Comparison of ENCODE assay signal across 8 cellular contexts in the genomic region with DNA sequence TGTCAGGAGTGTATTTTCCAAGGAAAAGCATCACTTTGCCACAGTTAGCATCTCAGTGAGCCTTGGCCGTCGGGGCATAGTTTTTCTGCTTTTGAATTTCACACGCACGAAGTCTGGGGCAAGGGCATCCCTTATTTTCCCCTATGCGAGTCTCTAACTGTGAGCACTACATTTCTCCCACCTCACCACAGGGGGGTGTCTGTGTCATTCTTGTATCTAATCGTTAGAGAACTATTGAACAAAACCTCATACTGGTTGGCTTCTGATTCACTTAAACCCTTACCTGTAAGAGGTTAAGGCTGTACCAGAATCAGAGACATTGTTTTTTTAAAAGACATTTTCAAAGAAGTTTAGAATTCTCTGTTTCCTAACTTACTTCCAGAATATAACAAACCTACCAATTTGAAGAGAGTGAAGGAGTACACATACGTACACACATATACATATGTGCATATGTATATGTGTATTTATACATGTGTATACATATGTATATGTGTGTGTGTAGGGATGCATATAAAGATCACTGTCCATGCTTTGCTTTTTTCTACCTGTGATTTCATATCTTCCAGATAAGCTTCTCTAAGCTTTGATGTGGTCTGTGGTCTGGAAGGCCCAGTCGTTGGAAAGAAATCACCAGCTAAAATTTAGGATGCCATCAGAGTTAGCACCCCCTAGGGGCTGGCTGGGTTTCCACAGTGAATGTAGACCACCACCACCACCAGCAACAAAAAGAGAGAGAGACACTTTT. TPM values are rescaled to one million over a fixed set of nuclear protein-coding genes. Genes with fewer than 3 reads are reported as not detected.
DNase-seq lines count a peak whose midpoint lies in the region; ATAC-seq lines count a peak whose summit lies in the region.

No MANE protein-coding gene starts in this region.

- no peaks in the 10 kb centered on the region for H3K9me3 Mint-ChIP-seq in activated naive CD8-positive, alpha-beta T cell treated with anti-CD3 and anti-CD28 coated beads for 36 hours

- no peak overlapping the region for H3K4me3 Mint-ChIP-seq in activated naive CD8-positive, alpha-beta T cell treated with anti-CD3 and anti-CD28 coated beads for 36 hours

- peak; percentile 70 for DNase-seq in NCI-H82 (lab: John Stamatoyannopoulos, UW)
- DNase-seq in NCI-H82 treated with DMSO at 0.1 percent for 48 hours (lab: John Stamatoyannopoulos, UW; ENCODE audit: unreplicated experiment): no peak
- peak; percentile 35 for DNase-seq in HuH-7.5 (ENCODE audit: low spot score)
- DNase-seq in activated naive CD8-positive, alpha-beta T cell treated with anti-CD3 and anti-CD28 coated beads for 36 hours: peak; percentile 22
- DNase-seq in iris pigment epithelial cell (ENCODE audit: low read depth): peak; percentile 56
- DNase-seq in NCI-H1048 (lab: John Stamatoyannopoulos, UW): no peak
- DNase-seq in NCI-H774 (lab: John Stamatoyannopoulos, UW): no peak

- H3K4me1 Mint-ChIP-seq in activated naive CD8-positive, alpha-beta T cell treated with anti-CD3 and anti-CD28 coated beads for 36 hours: peaks cover 8% of the 10 kb centered on the region

- H3K36me3 Mint-ChIP-seq in activated naive CD8-positive, alpha-beta T cell treated with anti-CD3 and anti-CD28 coated beads for 36 hours: no peaks in the 10 kb centered on the region

- ATAC-seq in GM19463 (IDR thresholded peaks at IDR 0.05; ENCODE audit: unreplicated experiment): no peak

- H3K27me3 Mint-ChIP-seq in activated naive CD8-positive, alpha-beta T cell treated with anti-CD3 and anti-CD28 coated beads for 36 hours: no peaks in the 10 kb centered on the region

- H3K27ac Mint-ChIP-seq in activated naive CD8-positive, alpha-beta T cell treated with anti-CD3 and anti-CD28 coated beads for 36 hours: no peak overlapping the region

RNA-seq across cellular contexts. Expression of a gene that starts 49.4 kb away (rescaled TPM):
- total RNA-seq in activated naive CD8-positive, alpha-beta T cell treated with anti-CD3 and anti-CD28 coated beads for 36 hours: not detected

Comparison
In these comparisons a context has a peak if more than half of its experiments do, and no peak if none do; other contexts are left out.
1. DNase-seq: peak in NCI-H82 (single experiment), HuH-7.5 (single experiment), activated naive CD8-positive, alpha-beta T cell treated with anti-CD3 and anti-CD28 coated beads for 36 hours (single experiment) and iris pigment epithelial cell (single experiment); none in NCI-H82 treated with DMSO at 0.1 percent for 48 hours (single experiment), NCI-H1048 (single experiment) and NCI-H774 (single experiment).